1 cellular context compared by ENCODE assay signal in the genomic region with DNA sequence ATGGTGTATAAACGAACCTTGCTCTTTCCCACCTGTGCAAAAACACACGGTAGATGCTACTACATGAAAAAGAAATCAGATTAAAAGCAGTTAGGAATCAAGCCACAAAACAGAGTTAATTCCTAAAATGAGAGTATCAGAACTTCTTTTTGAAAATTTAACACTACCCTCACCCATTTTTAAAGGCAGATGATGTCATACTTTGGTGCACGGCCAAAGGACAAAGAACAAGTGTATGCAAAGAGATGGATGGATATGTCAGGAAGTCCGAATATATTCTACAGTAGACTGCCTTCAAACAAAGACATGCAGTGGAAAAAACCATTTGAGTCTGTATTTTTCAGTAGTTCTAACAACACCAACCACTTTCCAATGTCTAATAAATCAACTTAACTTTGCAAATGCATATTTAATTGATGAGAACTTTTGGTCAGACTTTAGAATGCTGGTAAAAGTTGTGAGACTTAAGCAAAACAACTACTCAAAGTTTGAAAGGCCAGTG.
TF ChIP-seq lines count a peak whose summit lies in the region.

No MANE protein-coding gene starts in this region.

TF ChIP-seq in HepG2, 621 proteins besides CTCF, POLR2A, EP300 and RAD21:
- no peak for TF ChIP-seq PPARG (CRISPR knock-in tag; conservative IDR thresholded peaks at IDR 0.05)
- TF ChIP-seq ATF7 (IDR thresholded peaks at IDR 0.05) = peak; percentile 85
- TF ChIP-seq ATF7 (CRISPR knock-in tag; IDR thresholded peaks at IDR 0.05) = no peak
